Comparison of ENCODE assay signal across 16 cellular contexts in genomic region chr3:15265655-15266509, GRCh38. TPM values are rescaled to one million over a fixed set of nuclear protein-coding genes. Genes with fewer than 3 reads are reported as not detected.
DNase-seq lines count a peak whose midpoint lies in the region; ATAC-seq, FAIRE-seq and TF ChIP-seq lines count a peak whose summit lies in the region.
"Had no signal": no experiment of that assay in that cellular context is flagged by ENCODE, and none has a peak within 500 bp of the region (broad histone marks: within the 10 kb centered on the region; RNA-seq: fewer than 3 reads in every experiment).

No MANE protein-coding gene starts in this region.

- 87 to 89% methylated on average over 19 of the region's 19 CpGs for WGBS in aorta, 2 donors

- peak overlapping the region; percentile 50 for H3K27ac Mint-ChIP-seq in T-helper 1 cell treated with Interleukin-12 subunit alpha and Interleukin-12 subunit beta and Interleukin-4 antibody, amounts not matched to agents 30 μg/mL and 1 μg/mL, for 36 hours
- H3K27ac Mint-ChIP-seq in IgD-negative memory B cell (peak overlapping the region in 2 of 3 donors; percentile 31 to 91), immature natural killer cell (peak overlapping the region; percentile 69 to 90 (median 78))
- peak overlapping the region; percentile 84 for H3K27ac Mint-ChIP-seq in stimulated activated effector memory CD8-positive, alpha-beta T cell treated with anti-CD3 and anti-CD28 coated beads, Interleukin-12 subunit alpha, Interleukin-12 subunit beta, amount 100 ng/mL, for 72 hours

- no peaks in the 10 kb centered on the region for H3K9me3 Mint-ChIP-seq in T-helper 1 cell treated with Interleukin-12 subunit alpha and Interleukin-12 subunit beta and Interleukin-4 antibody, amounts not matched to agents 30 μg/mL and 1 μg/mL, for 36 hours
- H3K9me3 Mint-ChIP-seq in IgD-negative memory B cell = no peaks in the 10 kb centered on the region
- H3K9me3 Mint-ChIP-seq in immature natural killer cell = no peaks in the 10 kb centered on the region
- H3K9me3 Mint-ChIP-seq in stimulated activated effector memory CD8-positive, alpha-beta T cell treated with anti-CD3 and anti-CD28 coated beads, Interleukin-12 subunit alpha, Interleukin-12 subunit beta, amount 100 ng/mL, for 72 hours = no peaks in the 10 kb centered on the region
- H3K9me3 Mint-ChIP-seq: T-cell had no signal

- no peak for DNase-seq in T-helper 1 cell
- no peak for DNase-seq in immature natural killer cell
- DNase-seq in stimulated activated effector memory CD8-positive, alpha-beta T cell treated with anti-CD3 and anti-CD28 coated beads, Interleukin-12 subunit alpha, Interleukin-12 subunit beta, amount 100 ng/mL, for 72 hours (ENCODE audit: low spot score in 2 of 2) = peak in 1 of 2 donors; percentile 47
- no peak for DNase-seq in aorta
- DNase-seq in kidney = no peak
- DNase-seq: IMR-90, NCI-H187, NCI-H446 treated with DMSO at 0.1 percent for 48 hours had no signal

- H3K9ac ChIP-seq in kidney (ENCODE audit: low read length in 2 of 2) = no peak overlapping the region

- no peak for TF ChIP-seq POLR2A in GM18505 (IDR thresholded peaks at IDR 0.05; ENCODE audit: borderline replicate concordance, extremely low read depth, insufficient read depth, insufficient read length)

- ATAC-seq in stimulated activated effector memory CD8-positive, alpha-beta T cell treated with anti-CD3 and anti-CD28 coated beads, Interleukin-12 subunit alpha, Interleukin-12 subunit beta, amount 100 ng/mL, for 72 hours = no peak
- no peak for ATAC-seq in aorta (ENCODE audit: low FRiP score)
- ATAC-seq in GM18505 (IDR thresholded peaks at IDR 0.05; ENCODE audit: unreplicated experiment) = no peak
- ATAC-seq: right cardiac atrium, Right ventricle myocardium inferior, T-cell had no signal

- peaks cover 56% of the 10 kb centered on the region for H3K4me1 Mint-ChIP-seq in T-helper 1 cell treated with Interleukin-12 subunit alpha and Interleukin-12 subunit beta and Interleukin-4 antibody, amounts not matched to agents 30 μg/mL and 1 μg/mL, for 36 hours (ENCODE audit: low read depth)
- H3K4me1 Mint-ChIP-seq in IgD-negative memory B cell (peaks cover 34 to 44% (median 41%) of the 10 kb centered on the region in 3 donors), immature natural killer cell (peaks cover 90 to 91% of the 10 kb centered on the region in 2 donors)
- H3K4me1 Mint-ChIP-seq in stimulated activated effector memory CD8-positive, alpha-beta T cell treated with anti-CD3 and anti-CD28 coated beads, Interleukin-12 subunit alpha, Interleukin-12 subunit beta, amount 100 ng/mL, for 72 hours = peaks cover 74% of the 10 kb centered on the region

- no peak overlapping the region for H3K4me3 Mint-ChIP-seq in T-helper 1 cell treated with Interleukin-12 subunit alpha and Interleukin-12 subunit beta and Interleukin-4 antibody, amounts not matched to agents 30 μg/mL and 1 μg/mL, for 36 hours
- peak overlapping the region in 1 of 4 donors; percentile 27 for H3K4me3 Mint-ChIP-seq in IgD-negative memory B cell
- H3K4me3 Mint-ChIP-seq in immature natural killer cell = peak overlapping the region; percentile 38 to 74 (median 63)
- no peak overlapping the region for H3K4me3 Mint-ChIP-seq in stimulated activated effector memory CD8-positive, alpha-beta T cell treated with anti-CD3 and anti-CD28 coated beads, Interleukin-12 subunit alpha, Interleukin-12 subunit beta, amount 100 ng/mL, for 72 hours

- no peaks in the 10 kb centered on the region for H3K27me3 Mint-ChIP-seq in T-helper 1 cell treated with Interleukin-12 subunit alpha and Interleukin-12 subunit beta and Interleukin-4 antibody, amounts not matched to agents 30 μg/mL and 1 μg/mL, for 36 hours (ENCODE audit: low read depth)
- H3K27me3 Mint-ChIP-seq in IgD-negative memory B cell (no peaks in the 10 kb centered on the region), immature natural killer cell (ENCODE audit: low read depth in 3 of 3) (peaks cover 2 to 8% (median 5%) of the 10 kb centered on the region in 3 donors)
- H3K27me3 Mint-ChIP-seq: T-cell had no signal

- peaks cover 30% of the 10 kb centered on the region for H3K36me3 Mint-ChIP-seq in T-helper 1 cell treated with Interleukin-12 subunit alpha and Interleukin-12 subunit beta and Interleukin-4 antibody, amounts not matched to agents 30 μg/mL and 1 μg/mL, for 36 hours (ENCODE audit: low read depth)
- H3K36me3 Mint-ChIP-seq in IgD-negative memory B cell = peaks cover 4% of the 10 kb centered on the region
- peaks cover 0 to 19% (median 4%) of the 10 kb centered on the region in 3 donors for H3K36me3 Mint-ChIP-seq in immature natural killer cell
- H3K36me3 Mint-ChIP-seq in stimulated activated effector memory CD8-positive, alpha-beta T cell treated with anti-CD3 and anti-CD28 coated beads, Interleukin-12 subunit alpha, Interleukin-12 subunit beta, amount 100 ng/mL, for 72 hours = peaks cover 34% of the 10 kb centered on the region

- H3K4me1 ChIP-seq in aorta (ENCODE audit: control insufficient read depth in 1 of 2, insufficient read depth in 2 of 2, low read length in 2 of 2) = no peaks in the 10 kb centered on the region
- peaks cover 10% of the 10 kb centered on the region in 2 donors for H3K4me1 ChIP-seq in kidney (ENCODE audit: control insufficient read depth in 1 of 2, insufficient read depth in 1 of 2, low read depth in 1 of 2, low read length in 2 of 2)

- no peaks in the 10 kb centered on the region for H3K27me3 ChIP-seq in aorta (ENCODE audit: control insufficient read depth in 1 of 2, insufficient read depth in 2 of 2, low read length in 1 of 2)

- FAIRE-seq in kidney (lab: Jason Lieb, UNC) = no peak
- FAIRE-seq: frontal cortex had no signal

- H3K4me3 ChIP-seq in aorta (ENCODE audit: low read length in 2 of 2) (no peak overlapping the region), kidney (ENCODE audit: low read length in 2 of 2) (no peak overlapping the region)

- no peak for TF ChIP-seq CTCF in kidney (IDR thresholded peaks at IDR 0.05; ENCODE audit: borderline replicate concordance, extremely low read depth, insufficient read depth)

- no peaks in the 10 kb centered on the region for H3K9me3 ChIP-seq in aorta (ENCODE audit: control insufficient read depth, low read length)
- no peaks in the 10 kb centered on the region for H3K9me3 ChIP-seq in kidney (ENCODE audit: control insufficient read depth in 1 of 2, low read length in 2 of 2)

- H3K36me3 ChIP-seq in aorta (ENCODE audit: control insufficient read depth in 1 of 2, insufficient read depth in 2 of 2, low read length in 1 of 2) = no peaks in the 10 kb centered on the region
- peaks cover 9 to 10% of the 10 kb centered on the region in 2 donors for H3K36me3 ChIP-seq in kidney (ENCODE audit: control insufficient read depth in 1 of 2, insufficient read depth in 2 of 2, low read length in 2 of 2)

- intact Hi-C loops in aorta (cut with DNase I) (no loop called here), kidney (cut with DNase I) (loop anchor here (5.0 kb wide), 1 partner anchor 111 kb away; no protein-coding TSS in a partner anchor)

- no peak overlapping the region for H3K27ac ChIP-seq in aorta (ENCODE audit: low read depth in 1 of 2, low read length in 2 of 2)
- H3K27ac ChIP-seq in kidney (ENCODE audit: low read depth in 2 of 2, low read length in 2 of 2) = no peak overlapping the region
- H3K27ac ChIP-seq: 22Rv1 had no signal

RNA-seq across cellular contexts. Expression of gene CAPN7, which starts 59.8 kb away (rescaled TPM):
- polyA plus RNA-seq in IgD-negative memory B cell = 27.8 TPM
- polyA plus RNA-seq in immature natural killer cell = 10 to 100 TPM in 2 of 3 donors, 1 to 10 TPM in 1; 4.1 to 25.7 (median 19.4) TPM
- 10 to 100 TPM; 48.2 to 54.4 TPM for total RNA-seq in aorta
- polyA plus RNA-seq in aorta = 10 to 100 TPM; 14.5 to 24.1 TPM
- 40.7 TPM for total RNA-seq in kidney
- polyA plus RNA-seq in kidney (ENCODE audit: insufficient read depth, low read depth, low replicate concordance) = 14.9 TPM

Comparison
In these comparisons a context has a peak if more than half of its experiments do, and no peak if none do; other contexts are left out.
1. H3K4me3 Mint-ChIP-seq: peak in immature natural killer cell (5 of 5); none in T-helper 1 cell treated with Interleukin-12 subunit alpha and Interleukin-12 subunit beta and Interleukin-4 antibody, amounts not matched to agents 30 μg/mL and 1 μg/mL, for 36 hours (single experiment) and stimulated activated effector memory CD8-positive, alpha-beta T cell treated with anti-CD3 and anti-CD28 coated beads, Interleukin-12 subunit alpha, Interleukin-12 subunit beta, amount 100 ng/mL, for 72 hours (single experiment).
2. Peak in every context shown above with its lines, with median percentiles within 50 percentile points of each other: H3K27ac Mint-ChIP-seq.